18 cellular contexts compared by ENCODE assay signal in genomic region chr12:694734-695503, GRCh38. TPM values are rescaled to one million over a fixed set of nuclear protein-coding genes. Genes with fewer than 3 reads are reported as not detected.
DNase-seq lines count a peak whose midpoint lies in the region; ATAC-seq and TF ChIP-seq lines count a peak whose summit lies in the region.
"Had no signal": no experiment of that assay in that cellular context is flagged by ENCODE, and none has a peak within 500 bp of the region (broad histone marks: within the 10 kb centered on the region; RNA-seq: fewer than 3 reads in every experiment).

No MANE protein-coding gene starts in this region.

- H3K27me3 ChIP-seq in HL-60 (ENCODE audit: insufficient read depth, poor library complexity, severe bottlenecking) (no peaks in the 10 kb centered on the region), trophoblast cell (ENCODE audit: insufficient read depth, low read length) (no peaks in the 10 kb centered on the region)
- H3K27me3 ChIP-seq: gastrocnemius medialis had no signal

- no peak overlapping the region for H2BK12ac ChIP-seq in trophoblast cell (ENCODE audit: low read length)

- no peak overlapping the region for H3K18ac ChIP-seq in trophoblast cell (ENCODE audit: low read length)

- DNase-seq in HL-60 (ENCODE audit: low read depth in 1 of 2, low spot score in 1 of 2) (peak; percentile 57 to 85), OCI-M1 (lab: John Stamatoyannopoulos, UW) (peak; percentile 25), trophoblast cell (no peak), AG08395 (ENCODE audit: low spot score) (no peak), CD1c-positive myeloid dendritic cell (ENCODE audit: extremely low spot score) (no peak)
- no peak for DNase-seq in activated T-cell treated with anti-CD3 and anti-CD28 coated beads, Interleukin-2, amount 50 U/mL, for 48 hours
- DNase-seq: activated CD8-positive, alpha-beta memory T cell treated with anti-CD3 and anti-CD28 coated beads, Interleukin-2, amount 50 U/mL, for 48 hours; activated naive CD4-positive, alpha-beta T cell treated with anti-CD3 and anti-CD28 coated beads for 36 hours; gastrocnemius medialis; mammary epithelial cell; NCI-H1694 treated with DMSO at 0.1 percent for 48 hours; NCI-H69; right cardiac atrium; stimulated activated CD4-positive, alpha-beta T cell treated with anti-CD3 and anti-CD28 coated beads, Interleukin-1b, Interleukin-23, amount 100 ng/mL, for 48 hours; T-helper 2 cell had no signal

- no peaks in the 10 kb centered on the region for H3K79me2 ChIP-seq in trophoblast cell (ENCODE audit: control insufficient read depth, insufficient read depth, low read length, poor library complexity)

- no peak overlapping the region for H2BK5ac ChIP-seq in trophoblast cell (ENCODE audit: low read depth, low read length, poor library complexity)

- no peak for TF ChIP-seq CTCF in HL-60 (IDR thresholded peaks at IDR 0.05; ENCODE audit: insufficient read depth, low read length)

- H3K4me2 ChIP-seq in trophoblast cell (ENCODE audit: low read length), result no peak overlapping the region

- no peak overlapping the region for H3K4ac ChIP-seq in trophoblast cell (ENCODE audit: low read depth, low read length)

- no peak overlapping the region for H2BK120ac ChIP-seq in trophoblast cell (ENCODE audit: insufficient read depth, low read length, poor library complexity)

- H3K23ac ChIP-seq in trophoblast cell (ENCODE audit: low read length), result no peak overlapping the region

- peaks cover 0 to 2% of the 10 kb centered on the region in 2 experiments for H3K36me3 ChIP-seq in trophoblast cell (ENCODE audit: control insufficient read depth in 1 of 2, insufficient read depth in 2 of 2, low read length in 2 of 2)
- H3K36me3 ChIP-seq: gastrocnemius medialis had no signal

- H2AFZ ChIP-seq in trophoblast cell (ENCODE audit: insufficient read depth, low read length, poor library complexity), result no peak overlapping the region

- H3K4me3 ChIP-seq in HL-60 (replicated peaks; ENCODE audit: insufficient read depth, low read length) (no peak overlapping the region), trophoblast cell (ENCODE audit: low read depth, low read length) (peak overlapping the region; percentile 45)
- H3K4me3 ChIP-seq: gastrocnemius medialis had no signal

- H2AK5ac ChIP-seq in trophoblast cell (ENCODE audit: low read length), result no peak overlapping the region

- H4K12ac ChIP-seq in trophoblast cell (ENCODE audit: low read depth, low read length), result no peak overlapping the region

- no peak for ATAC-seq in GM18519 (IDR thresholded peaks at IDR 0.05; ENCODE audit: low FRiP score, unreplicated experiment)
- ATAC-seq: gastrocnemius medialis, right cardiac atrium had no signal

- peaks cover 10% of the 10 kb centered on the region for H3K9me3 ChIP-seq in trophoblast cell (ENCODE audit: insufficient read depth, low read depth, low read length)

- WGBS in trophoblast cell (ENCODE audit: extremely low coverage, insufficient coverage, insufficient read length), result no CpG with 5 or more reads among the region's 27 CpGs

- H3K27ac ChIP-seq in HL-60 (replicated peaks), result peak overlapping the region; percentile 41
- peak overlapping the region; percentile 22 for H3K27ac ChIP-seq in cingulate gyrus (ENCODE audit: low read depth, low read length)
- no peak overlapping the region for H3K27ac ChIP-seq in trophoblast cell (ENCODE audit: low read depth, low read length)
- H3K27ac ChIP-seq: gastrocnemius medialis, RWPE1 had no signal

- no peak overlapping the region for H4K91ac ChIP-seq in trophoblast cell (ENCODE audit: low read depth, low read length)

- H3K9ac ChIP-seq in trophoblast cell (ENCODE audit: low read length), result no peak overlapping the region

- H3K14ac ChIP-seq in trophoblast cell (ENCODE audit: low read length), result no peak overlapping the region

- H3K4me1 ChIP-seq in trophoblast cell (ENCODE audit: control insufficient read depth in 1 of 2, insufficient read depth in 2 of 2, low read length in 2 of 2), result no peaks in the 10 kb centered on the region
- H3K4me1 ChIP-seq: gastrocnemius medialis had no signal

- no peak overlapping the region for H4K8ac ChIP-seq in trophoblast cell (ENCODE audit: low read depth, low read length)

- H3K79me1 ChIP-seq in trophoblast cell (ENCODE audit: low read length), result no peaks in the 10 kb centered on the region

RNA-seq across cellular contexts. Expression of gene NINJ2, which starts 31.7 kb away (rescaled TPM):
- 0.12 and 0.21 TPM in 2 replicates for polyA plus RNA-seq in trophoblast cell (2013)

RNA-seq across cellular contexts. Expression of gene WNK1, which starts 57.5 kb away (rescaled TPM):
- polyA plus RNA-seq in trophoblast cell (2013), result 67.0 and 67.8 TPM in 2 replicates

Comparison
In these comparisons a context has a peak if more than half of its experiments do, and no peak if none do; other contexts are left out.
1. DNase-seq: peak in HL-60 (2 of 2) and OCI-M1 (single experiment); none in trophoblast cell (0 of 2), AG08395 (single experiment), CD1c-positive myeloid dendritic cell (single experiment) and activated T-cell treated with anti-CD3 and anti-CD28 coated beads, Interleukin-2, amount 50 U/mL, for 48 hours (0 of 2).